In the genomic region with DNA sequence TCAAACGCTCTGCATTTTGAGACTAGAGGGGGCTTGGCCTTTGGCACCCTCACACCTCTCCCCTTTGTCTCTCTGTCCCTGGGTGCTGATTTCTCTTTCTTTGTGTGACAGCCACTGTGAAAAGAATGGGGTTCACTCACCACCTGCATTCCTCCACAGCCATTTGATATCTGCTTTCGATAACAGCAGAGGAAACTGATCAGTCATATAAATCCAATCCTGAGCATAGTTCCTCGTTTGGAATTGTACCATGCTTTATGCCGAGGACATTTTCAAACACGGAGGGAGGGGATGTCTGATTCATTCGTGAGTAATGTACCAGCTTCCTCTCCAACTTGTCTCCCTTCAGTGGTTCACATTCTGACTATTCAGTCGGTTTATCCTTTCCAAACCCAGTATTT, we compare ENCODE assay signal across 13 cellular contexts. TPM values are rescaled to one million over a fixed set of nuclear protein-coding genes. Genes with fewer than 3 reads are reported as not detected.
DNase-seq lines count a peak whose midpoint lies in the region; ATAC-seq and TF ChIP-seq lines count a peak whose summit lies in the region.
"Had no signal": no experiment of that assay in that cellular context is flagged by ENCODE, and none has a peak within 500 bp of the region (broad histone marks: within the 10 kb centered on the region; RNA-seq: fewer than 3 reads in every experiment).

No MANE protein-coding gene starts in this region.

- H3K9me3 Mint-ChIP-seq in activated CD4-positive, alpha-beta memory T cell treated with anti-CD3 and anti-CD28 coated beads for 36 hours = no peaks in the 10 kb centered on the region
- H3K9me3 Mint-ChIP-seq: activated CD4-positive, alpha-beta memory T cell treated with anti-CD3 and anti-CD28 coated beads, Interleukin-2, amount 10 ng/mL, durations not matched to agents 7 days and 5 days had no signal

- TF ChIP-seq CTCF in cardiac fibroblast (IDR thresholded peaks at IDR 0.05; ENCODE audit: low read depth, low read length) (no peak), liver (IDR thresholded peaks at IDR 0.05; ENCODE audit: low read depth, low read length, missing input control) (no peak)

- intact Hi-C loops in activated CD4-positive, alpha-beta memory T cell treated with anti-CD3 and anti-CD28 coated beads for 36 hours (cut with micrococcal nuclease) = no loop called here

- no peak for DNase-seq in Karpas-422
- peak; percentile 65 to 87 for DNase-seq in cardiac fibroblast (ENCODE audit: low read depth in 2 of 2)
- DNase-seq in activated CD4-positive, alpha-beta memory T cell treated with anti-CD3 and anti-CD28 coated beads for 36 hours = no peak
- no peak for DNase-seq in putamen (ENCODE audit: low spot score)
- DNase-seq in occipital lobe (lab: John Stamatoyannopoulos, UW) = no peak
- DNase-seq: activated CD4-positive, alpha-beta memory T cell treated with anti-CD3 and anti-CD28 coated beads, Interleukin-2, amount 10 ng/mL, durations not matched to agents 7 days and 5 days; AML-193; NCI-H187; SHP77 treated with DMSO at 0.1 percent for 48 hours had no signal

- H3K4me1 Mint-ChIP-seq in activated CD4-positive, alpha-beta memory T cell treated with anti-CD3 and anti-CD28 coated beads for 36 hours (ENCODE audit: low read depth) = no peaks in the 10 kb centered on the region
- H3K4me1 Mint-ChIP-seq: activated CD4-positive, alpha-beta memory T cell treated with anti-CD3 and anti-CD28 coated beads, Interleukin-2, amount 10 ng/mL, durations not matched to agents 7 days and 5 days; brain had no signal

- H3K27ac Mint-ChIP-seq in activated CD4-positive, alpha-beta memory T cell treated with anti-CD3 and anti-CD28 coated beads for 36 hours = no peak overlapping the region
- H3K27ac Mint-ChIP-seq: activated CD4-positive, alpha-beta memory T cell treated with anti-CD3 and anti-CD28 coated beads, Interleukin-2, amount 10 ng/mL, durations not matched to agents 7 days and 5 days; brain had no signal

- POLR2A ChIA-PET in activated CD4-positive, alpha-beta memory T cell treated with anti-CD3 and anti-CD28 coated beads for 36 hours (lab: Charles Lee) = no interaction called here

- H3K9me3 ChIP-seq in Karpas-422 (ENCODE audit: low read length) (no peaks in the 10 kb centered on the region), liver (ENCODE audit: control insufficient read depth in 4 of 4, low read length in 3 of 4) (no peaks in the 10 kb centered on the region)

- ATAC-seq in GM18909 (IDR thresholded peaks at IDR 0.05; ENCODE audit: poor library complexity, unreplicated experiment) = no peak

- H3K4me1 ChIP-seq in ACC112 (ENCODE audit: control insufficient read depth, insufficient read depth, low read length, unreplicated experiment) (peaks cover 68% of the 10 kb centered on the region), Karpas-422 (ENCODE audit: low read length) (peaks cover 98% of the 10 kb centered on the region), liver (ENCODE audit: control insufficient read depth in 4 of 4, insufficient read depth in 4 of 4, low read length in 3 of 4) (peaks cover 10 to 28% (median 19%) of the 10 kb centered on the region in 4 donors)

- H3K36me3 ChIP-seq in ACC112 (ENCODE audit: insufficient read depth, low read length) = no peaks in the 10 kb centered on the region
- H3K36me3 ChIP-seq in Karpas-422 (ENCODE audit: insufficient read depth, low read length) = peaks cover 3% of the 10 kb centered on the region; the same call in 1 of the 2 replicates
- H3K36me3 ChIP-seq in liver (ENCODE audit: control insufficient read depth in 4 of 4, insufficient read depth in 3 of 4, low read depth in 1 of 4, low read length in 3 of 4) = no peaks in the 10 kb centered on the region

- peak overlapping the region; percentile 72 for H3K4me2 ChIP-seq in Karpas-422 (ENCODE audit: low read depth, low read length, poor library complexity, severe bottlenecking)

- H3K9me2 ChIP-seq in Karpas-422 (replicated peaks; ENCODE audit: insufficient read depth, low read length) = no peaks in the 10 kb centered on the region

- H3K79me2 ChIP-seq in ACC112 (ENCODE audit: control insufficient read depth, insufficient read depth, low read length, unreplicated experiment) (peaks cover 69% of the 10 kb centered on the region), Karpas-422 (ENCODE audit: low read length) (peaks cover 100% of the 10 kb centered on the region)

- no peak overlapping the region for H3K4me3 Mint-ChIP-seq in activated CD4-positive, alpha-beta memory T cell treated with anti-CD3 and anti-CD28 coated beads for 36 hours
- H3K4me3 Mint-ChIP-seq: activated CD4-positive, alpha-beta memory T cell treated with anti-CD3 and anti-CD28 coated beads, Interleukin-2, amount 10 ng/mL, durations not matched to agents 7 days and 5 days; brain had no signal

- peak overlapping the region; percentile 69 for H3K4me3 ChIP-seq in ACC112 (ENCODE audit: low read depth, low read length)
- H3K4me3 ChIP-seq in Karpas-422 (ENCODE audit: low read length) = peak overlapping the region; percentile 14
- no peak overlapping the region for H3K4me3 ChIP-seq in cardiac fibroblast (replicated peaks in 1 of 2; ENCODE audit: low read depth in 2 of 2, low read length in 2 of 2)
- H3K4me3 ChIP-seq in liver (ENCODE audit: low read depth in 1 of 3, low read length in 3 of 3) = no peak overlapping the region

- WGBS in liver = 33% methylated on average over 7 of the region's 7 CpGs

- H3K27me3 Mint-ChIP-seq in activated CD4-positive, alpha-beta memory T cell treated with anti-CD3 and anti-CD28 coated beads for 36 hours = peaks cover 11% of the 10 kb centered on the region

- H3K9ac ChIP-seq in Karpas-422 (ENCODE audit: low read length) (peak overlapping the region; percentile 55), liver (ENCODE audit: low read depth in 1 of 2, low read length in 2 of 2) (peak overlapping the region in 1 of 2 donors; percentile 50)

- H3K27ac ChIP-seq in ACC112 (ENCODE audit: low read depth, low read length) (peak overlapping the region; percentile 91), Karpas-422 (ENCODE audit: low read length) (peak overlapping the region; percentile 95), liver (ENCODE audit: low read depth in 1 of 2, low read length in 2 of 2) (peak overlapping the region; percentile 69 to 73)

- H3K27me3 ChIP-seq in ACC112 (ENCODE audit: insufficient read depth, low read length) (no peaks in the 10 kb centered on the region), Karpas-422 (ENCODE audit: low read length) (no peaks in the 10 kb centered on the region), liver (ENCODE audit: control insufficient read depth in 4 of 4, insufficient read depth in 4 of 4, low read length in 3 of 4) (no peaks in the 10 kb centered on the region)

- CTCF ChIA-PET in activated CD4-positive, alpha-beta memory T cell treated with anti-CD3 and anti-CD28 coated beads for 36 hours (lab: Charles Lee) = no interaction called here

- peak overlapping the region; percentile 20 for H2AFZ ChIP-seq in ACC112 (ENCODE audit: low read length, unreplicated experiment)
- no peak overlapping the region for H2AFZ ChIP-seq in Karpas-422 (ENCODE audit: low read length)

- H4K20me1 ChIP-seq in Karpas-422 (ENCODE audit: insufficient read depth, low read depth, low read length) = peaks cover 13% of the 10 kb centered on the region; the same call in 1 of the 2 replicates

- H3K36me3 Mint-ChIP-seq in activated CD4-positive, alpha-beta memory T cell treated with anti-CD3 and anti-CD28 coated beads for 36 hours = no peaks in the 10 kb centered on the region
- H3K36me3 Mint-ChIP-seq: brain had no signal

- no peak for TF ChIP-seq RAD21 in liver (IDR thresholded peaks at IDR 0.05)

TF ChIP-seq in liver, 16 proteins besides CTCF, POLR2A, EP300 and RAD21:
- TF ChIP-seq FOXA1 (IDR thresholded peaks at IDR 0.05) (no peak), GABPA (IDR thresholded peaks at IDR 0.05 in 1 of 2, conservative IDR thresholded peaks at IDR 0.05 in 1 of 2) (no peak), YY1 (IDR thresholded peaks at IDR 0.05) (no peak), RXRA (IDR thresholded peaks at IDR 0.05) (no peak), EGR1 (IDR thresholded peaks at IDR 0.05; ENCODE audit: low read depth in 2 of 2) (no peak)
- TF ChIP-seq, protein P1, sequence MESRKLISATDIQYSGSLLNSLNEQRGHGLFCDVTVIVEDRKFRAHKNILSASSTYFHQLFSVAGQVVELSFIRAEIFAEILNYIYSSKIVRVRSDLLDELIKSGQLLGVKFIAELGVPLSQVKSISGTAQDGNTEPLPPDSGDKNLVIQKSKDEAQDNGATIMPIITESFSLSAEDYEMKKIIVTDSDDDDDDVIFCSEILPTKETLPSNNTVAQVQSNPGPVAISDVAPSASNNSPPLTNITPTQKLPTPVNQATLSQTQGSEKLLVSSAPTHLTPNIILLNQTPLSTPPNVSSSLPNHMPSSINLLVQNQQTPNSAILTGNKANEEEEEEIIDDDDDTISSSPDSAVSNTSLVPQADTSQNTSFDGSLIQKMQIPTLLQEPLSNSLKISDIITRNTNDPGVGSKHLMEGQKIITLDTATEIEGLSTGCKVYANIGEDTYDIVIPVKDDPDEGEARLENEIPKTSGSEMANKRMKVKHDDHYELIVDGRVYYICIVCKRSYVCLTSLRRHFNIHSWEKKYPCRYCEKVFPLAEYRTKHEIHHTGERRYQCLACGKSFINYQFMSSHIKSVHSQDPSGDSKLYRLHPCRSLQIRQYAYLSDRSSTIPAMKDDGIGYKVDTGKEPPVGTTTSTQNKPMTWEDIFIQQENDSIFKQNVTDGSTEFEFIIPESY (IDR thresholded peaks at IDR 0.05) = no peak

RNA-seq across cellular contexts. Expression of a gene that starts 15.8 kb away (rescaled TPM):
- 118 and 158 TPM in 2 replicates for total RNA-seq in Karpas-422 (2014; rRNA removed; shearing (Covaris generic); ENCODE audit: low replicate concordance)
- 10 to 100 TPM; 39.9 to 41.9 TPM for total RNA-seq in liver
- 10 to 100 TPM; 10.2 to 10.9 TPM for polyA plus RNA-seq in liver
- 1 to 10 TPM; 1.4 to 1.8 TPM for total RNA-seq in activated CD4-positive, alpha-beta memory T cell treated with anti-CD3 and anti-CD28 coated beads for 36 hours
- total RNA-seq in occipital lobe = 65.5 TPM

Comparison
In these comparisons a context has a peak if more than half of its experiments do, and no peak if none do; other contexts are left out.
1. H3K4me3 ChIP-seq: peak in ACC112 (single experiment) and Karpas-422 (single experiment); none in cardiac fibroblast (0 of 2) and liver (0 of 3).
2. DNase-seq: peak in cardiac fibroblast (2 of 2); none in Karpas-422 (single experiment), activated CD4-positive, alpha-beta memory T cell treated with anti-CD3 and anti-CD28 coated beads for 36 hours (single experiment), putamen (single experiment) and occipital lobe (single experiment).
3. RNA of a gene that starts 15.8 kb away (total RNA-seq): 118 to 158 TPM in Karpas-422, 65.5 TPM in occipital lobe (single experiment) and 39.9 to 41.9 TPM in liver; 1.4 to 1.8 TPM in activated CD4-positive, alpha-beta memory T cell treated with anti-CD3 and anti-CD28 coated beads for 36 hours; every median in the first group is over 10 times any median in the second.
4. Peak in every context shown above with its lines, with median percentiles within 50 percentile points of each other: H3K27ac ChIP-seq.